ENCODE assay signal across 10 cellular contexts in the genomic region with DNA sequence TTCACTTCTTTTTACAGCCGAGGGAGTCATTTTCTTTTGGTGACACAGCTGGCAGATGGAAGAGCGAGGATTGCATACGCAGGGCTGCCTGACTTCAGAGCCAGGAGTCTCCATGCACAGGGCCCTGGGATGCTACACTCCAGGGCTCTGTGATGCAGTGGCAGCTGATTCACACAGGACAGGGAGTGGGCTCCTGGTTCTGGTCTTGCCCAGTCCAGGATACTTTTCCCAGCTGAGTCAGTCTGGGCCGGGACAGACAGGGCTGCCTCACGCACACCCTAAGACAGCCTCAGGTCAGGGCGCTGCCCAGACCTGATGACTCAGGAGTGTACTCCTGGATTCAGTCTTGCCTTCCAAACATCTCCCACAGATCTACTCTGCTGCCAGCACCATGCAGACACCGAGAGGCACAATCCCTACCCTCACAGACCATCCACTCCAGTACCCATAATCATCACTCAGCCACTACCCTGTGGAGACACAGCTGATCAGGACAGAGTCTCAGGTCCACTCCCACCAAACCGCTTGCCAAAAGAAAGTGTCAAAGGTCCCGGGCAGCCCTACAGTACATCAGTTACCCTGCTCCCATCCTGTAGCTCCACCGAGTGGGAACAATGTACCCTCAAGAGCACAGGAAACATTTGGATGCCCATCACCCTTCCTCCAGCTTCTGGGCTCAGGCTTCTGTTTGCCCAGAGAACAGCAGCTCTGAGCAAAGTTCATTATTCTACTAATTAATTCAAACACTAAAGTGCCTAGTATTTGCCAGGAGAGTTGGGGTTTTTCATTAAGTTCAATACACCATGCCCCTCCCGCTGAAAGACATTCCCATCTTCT. TPM values are rescaled to one million over a fixed set of nuclear protein-coding genes. Genes with fewer than 3 reads are reported as not detected.
DNase-seq lines count a peak whose midpoint lies in the region; ATAC-seq and TF ChIP-seq lines count a peak whose summit lies in the region.
"Had no signal": no experiment of that assay in that cellular context is flagged by ENCODE, and none has a peak within 500 bp of the region (broad histone marks: within the 10 kb centered on the region; RNA-seq: fewer than 3 reads in every experiment).

No MANE protein-coding gene starts in this region.

- H3K4me1 Mint-ChIP-seq in MCF 10A (ENCODE audit: insufficient read depth, unreplicated experiment), result peaks cover 50% of the 10 kb centered on the region

- H3K4me3 ChIP-seq in HEK293 (ENCODE audit: low read depth, low read length), result no peak overlapping the region

- no peaks in the 10 kb centered on the region for H3K9me3 Mint-ChIP-seq in MCF 10A (ENCODE audit: unreplicated experiment)

- CTCF ChIA-PET in HEK293 (lab: Yijun Ruan, JAX), result interaction anchor here (0.7 to 2.5 kb wide), 9 partner anchors 11 to 434 kb away, joined by 3 to 14 read pairs (median 4); a partner anchor contains a TSS
- CTCF ChIA-PET in MCF 10A (lab: Yijun Ruan, JAX), result interaction anchor here (0.5 to 4.7 kb wide), 26 partner anchors 10 to 1990 kb away, joined by 3 to 44 read pairs (median 4); a partner anchor contains a TSS

- peak overlapping the region; percentile 45 for H3K4me3 Mint-ChIP-seq in MCF 10A (ENCODE audit: unreplicated experiment)

- H3K36me3 Mint-ChIP-seq in MCF 10A (ENCODE audit: insufficient read depth, unreplicated experiment), result peaks cover 75% of the 10 kb centered on the region

- no peaks in the 10 kb centered on the region for H3K9me3 ChIP-seq in HEK293 (ENCODE audit: control insufficient read depth, insufficient read depth, low read depth, low read length)

- intact Hi-C loops in MCF 10A (cut with micrococcal nuclease), result loop anchor here (1.0 kb wide), 1 partner anchor 27 kb away; a partner anchor contains a TSS
- intact Hi-C loops in left colon (cut with DNase I, micrococcal nuclease), result no loop called here

- H3K27ac Mint-ChIP-seq in MCF 10A (ENCODE audit: low read depth, unreplicated experiment), result peak overlapping the region; percentile 97

- DNase-seq in MCF 10A (ENCODE audit: unreplicated experiment) (peak; percentile 96), left colon (peak; percentile 43 to 78), stromal cell of bone marrow (ENCODE audit: low read depth) (peak; percentile 85), DMS79 treated with DMSO at 0.1 percent for 48 hours (lab: John Stamatoyannopoulos, UW) (no peak), cerebellar nuclear complex (lab: John Stamatoyannopoulos, UW) (no peak)
- DNase-seq in activated naive CD4-positive, alpha-beta T cell treated with Interleukin-2 at 50 U/mL for 16 hours, result no peak
- no peak for DNase-seq in stimulated activated CD4-positive, alpha-beta T cell treated with anti-CD3 and anti-CD28 coated beads, Interleukin-2, amount 100 ng/mL, for 48 hours

- TSS peak; percentile 96 for BruUV-seq in MCF 10A (replicated peaks; lab: Mats Ljungman, UMichigan)

- TF ChIP-seq CTCF in HEK293 (tag by site-specific recombination; IDR thresholded peaks at IDR 0.05), result no peak
- TF ChIP-seq CTCF in MCF 10A (IDR thresholded peaks at IDR 0.05; ENCODE audit: unreplicated experiment), result no peak

- POLR2A ChIA-PET in HEK293 (lab: Yijun Ruan, JAX) (interaction anchor here (1.1 to 4.1 kb wide), 3 partner anchors 11 to 100 kb away, joined by 3 to 19 read pairs (median 3); a partner anchor contains a TSS), MCF 10A (lab: Yijun Ruan, JAX) (interaction anchor here (0.5 to 37.4 kb wide), 24 partner anchors 10 to 1370 kb away, joined by 3 to 1328 read pairs (median 4); a partner anchor contains a TSS)

- ATAC-seq in left colon, result peak; percentile 67

- peaks cover 4 to 30% of the 10 kb centered on the region in 2 experiments; a peak in 2 of 3 replicates for H3K36me3 ChIP-seq in HEK293 (ENCODE audit: control insufficient read depth in 2 of 2, insufficient read depth in 1 of 2, low read length in 2 of 2)

- H3K4me1 ChIP-seq in HEK293 (ENCODE audit: control insufficient read depth, insufficient read depth, low read length), result peaks cover 5% of the 10 kb centered on the region

- no peaks in the 10 kb centered on the region for H3K27me3 Mint-ChIP-seq in MCF 10A (ENCODE audit: insufficient read depth, unreplicated experiment)

- no peak overlapping the region for H3K27ac ChIP-seq in HEK293 (ENCODE audit: extremely low read depth, low read depth, low read length)
- H3K27ac ChIP-seq: VCaP had no signal

TF ChIP-seq in HEK293, 187 proteins besides CTCF, POLR2A, EP300 and RAD21:
- TF ChIP-seq ZNF600 (tag by site-specific recombination; IDR thresholded peaks at IDR 0.05) (peak; percentile 58), SCRT1 (tag by site-specific recombination; IDR thresholded peaks at IDR 0.05; ENCODE audit: borderline replicate concordance) (no peak)
- TF ChIP-seq, protein P1, sequence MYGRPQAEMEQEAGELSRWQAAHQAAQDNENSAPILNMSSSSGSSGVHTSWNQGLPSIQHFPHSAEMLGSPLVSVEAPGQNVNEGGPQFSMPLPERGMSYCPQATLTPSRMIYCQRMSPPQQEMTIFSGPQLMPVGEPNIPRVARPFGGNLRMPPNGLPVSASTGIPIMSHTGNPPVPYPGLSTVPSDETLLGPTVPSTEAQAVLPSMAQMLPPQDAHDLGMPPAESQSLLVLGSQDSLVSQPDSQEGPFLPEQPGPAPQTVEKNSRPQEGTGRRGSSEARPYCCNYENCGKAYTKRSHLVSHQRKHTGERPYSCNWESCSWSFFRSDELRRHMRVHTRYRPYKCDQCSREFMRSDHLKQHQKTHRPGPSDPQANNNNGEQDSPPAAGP (tag by site-specific recombination; IDR thresholded peaks at IDR 0.05), result peak; percentile 88
TF ChIP-seq in HEK293: peak in this region for 2.

RNA-seq across cellular contexts. Expression of a gene that starts 11.5 kb away (rescaled TPM):
- 180 and 209 TPM in 2 replicates for total RNA-seq in MCF 10A (2022)
- 100 to 1,000 TPM in 1 of 2 donors, 10 to 100 TPM in 1; 85.4 to 144 TPM for total RNA-seq in left colon

RNA-seq across cellular contexts. Expression of a gene that starts 26.2 kb away (rescaled TPM):
- total RNA-seq in MCF 10A (2022), result 19.1 and 28.2 TPM in 2 replicates
- total RNA-seq in left colon, result 10 to 100 TPM; 25.2 to 32.4 TPM

RNA-seq across cellular contexts. Expression of a gene that starts 28.6 kb away (rescaled TPM):
- total RNA-seq in MCF 10A (2022) (0.20 TPM in 1 of 2 replicates, not detected in the other), left colon (not detected)
- total RNA-seq: glomerular endothelial cell had no signal

RNA-seq across cellular contexts. Expression of a gene that starts 30.1 kb away (rescaled TPM):
- total RNA-seq in MCF 10A (2022) (not detected in 2 replicates), left colon (not detected)
- total RNA-seq: glomerular endothelial cell had no signal

RNA-seq across cellular contexts. Expression of a gene that starts 41.4 kb away (rescaled TPM):
- total RNA-seq in MCF 10A (2022) (not detected in 2 replicates), left colon (under 1 TPM; 0.59 to 0.85 TPM)
- total RNA-seq: glomerular endothelial cell had no signal

Comparison
In these comparisons a context has a peak if more than half of its experiments do, and no peak if none do; other contexts are left out.
1. DNase-seq: peak in MCF 10A (single experiment), left colon (2 of 2) and stromal cell of bone marrow (single experiment); none in activated naive CD4-positive, alpha-beta T cell treated with Interleukin-2 at 50 U/mL for 16 hours (single experiment), stimulated activated CD4-positive, alpha-beta T cell treated with anti-CD3 and anti-CD28 coated beads, Interleukin-2, amount 100 ng/mL, for 48 hours (0 of 2), DMS79 treated with DMSO at 0.1 percent for 48 hours (single experiment) and cerebellar nuclear complex (0 of 2).